Comparison of ENCODE assay signal across 17 cellular contexts in genomic region chr4:142194905-142195304, GRCh38.
"Had no signal": no experiment of that assay in that cellular context is flagged by ENCODE, and none has a peak within 500 bp of the region (broad histone marks: within the 10 kb centered on the region; RNA-seq: fewer than 3 reads in every experiment).

No MANE protein-coding gene starts in this region.

- H3K4me3 Mint-ChIP-seq: activated CD4-positive, alpha-beta T cell treated with anti-CD3 and anti-CD28 coated beads, Interleukin-2, amount 10 ng/mL, durations not matched to agents 7 days and 5 days; activated naive CD8-positive, alpha-beta T cell treated with anti-CD3 and anti-CD28 coated beads, Interleukin-2, amount 10 ng/mL, durations not matched to agents 7 days and 5 days; activated T-helper 1 cell treated with anti-CD3 and anti-CD28 coated beads, Interleukin-12 subunit alpha, Interleukin-12 subunit beta, Interleukin-2, Interleukin-4 antibody, amounts not matched to agents 30 ng/mL and 10 ng/mL and 1 ng/mL, durations not matched to agents 14 hours and 24 hours and 36 hours; naive thymus-derived CD4-positive, alpha-beta T cell; stimulated activated naive CD8-positive, alpha-beta T cell treated with anti-CD3 and anti-CD28 coated beads, Interleukin-15, amount 100 ng/mL, for 72 hours had no signal

- H3K27ac ChIP-seq: heart right ventricle, lower lobe of right lung, parathyroid adenoma had no signal

- H3K4me1 Mint-ChIP-seq: activated CD4-positive, alpha-beta T cell treated with anti-CD3 and anti-CD28 coated beads, Interleukin-2, amount 10 ng/mL, durations not matched to agents 7 days and 5 days; stimulated activated naive CD8-positive, alpha-beta T cell treated with anti-CD3 and anti-CD28 coated beads, Interleukin-15, amount 100 ng/mL, for 72 hours had no signal

- H3K79me2 ChIP-seq: parathyroid adenoma had no signal

- ATAC-seq: esophagus mucosa; heart right ventricle; left cardiac atrium; lower lobe of right lung; mucosa of descending colon; naive thymus-derived CD4-positive, alpha-beta T cell; stimulated activated naive CD8-positive, alpha-beta T cell treated with anti-CD3 and anti-CD28 coated beads, Interleukin-15, amount 100 ng/mL, for 72 hours had no signal

- H3K9me3 ChIP-seq: heart right ventricle, lower lobe of right lung, mucosa of descending colon, thoracic aorta had no signal

- H3K9ac ChIP-seq: parathyroid adenoma had no signal

- H3K4me3 ChIP-seq: heart right ventricle, lower lobe of right lung, mucosa of descending colon, thoracic aorta had no signal

- H3K36me3 ChIP-seq: lower lobe of right lung, thoracic aorta had no signal

- H3K27me3 ChIP-seq: heart right ventricle had no signal

- DNase-seq: activated CD4-positive, alpha-beta T cell treated with anti-CD3 and anti-CD28 coated beads, Interleukin-2, amount 10 ng/mL, durations not matched to agents 7 days and 5 days; activated CD8-positive, alpha-beta memory T cell treated with anti-CD3 and anti-CD28 coated beads for 24 hours; activated naive CD8-positive, alpha-beta T cell treated with anti-CD3 and anti-CD28 coated beads, Interleukin-2, amount 10 ng/mL, durations not matched to agents 7 days and 5 days; aorta; foreskin melanocyte; heart right ventricle; left cardiac atrium; lower lobe of right lung; mucosa of descending colon; naive thymus-derived CD4-positive, alpha-beta T cell; stimulated activated CD4-positive, alpha-beta T cell treated with anti-CD3 and anti-CD28 coated beads, Interleukin-1b, Interleukin-23, amount 100 ng/mL, for 48 hours; stimulated activated naive CD8-positive, alpha-beta T cell treated with anti-CD3 and anti-CD28 coated beads, Interleukin-15, amount 100 ng/mL, for 72 hours; SW 1271 had no signal

- H3K4me1 ChIP-seq: heart right ventricle, lower lobe of right lung, parathyroid adenoma had no signal

- H3K27me3 Mint-ChIP-seq: activated CD4-positive, alpha-beta T cell treated with anti-CD3 and anti-CD28 coated beads, Interleukin-2, amount 10 ng/mL, durations not matched to agents 7 days and 5 days; activated naive CD8-positive, alpha-beta T cell treated with anti-CD3 and anti-CD28 coated beads, Interleukin-2, amount 10 ng/mL, durations not matched to agents 7 days and 5 days; naive thymus-derived CD4-positive, alpha-beta T cell; stimulated activated naive CD8-positive, alpha-beta T cell treated with anti-CD3 and anti-CD28 coated beads, Interleukin-15, amount 100 ng/mL, for 72 hours had no signal

- H2AFZ ChIP-seq: parathyroid adenoma had no signal

- H3K27ac Mint-ChIP-seq: activated CD4-positive, alpha-beta T cell treated with anti-CD3 and anti-CD28 coated beads, Interleukin-2, amount 10 ng/mL, durations not matched to agents 7 days and 5 days; activated naive CD8-positive, alpha-beta T cell treated with anti-CD3 and anti-CD28 coated beads, Interleukin-2, amount 10 ng/mL, durations not matched to agents 7 days and 5 days; activated T-helper 1 cell treated with anti-CD3 and anti-CD28 coated beads, Interleukin-12 subunit alpha, Interleukin-12 subunit beta, Interleukin-2, Interleukin-4 antibody, amounts not matched to agents 30 ng/mL and 10 ng/mL and 1 ng/mL, durations not matched to agents 14 hours and 24 hours and 36 hours; stimulated activated naive CD8-positive, alpha-beta T cell treated with anti-CD3 and anti-CD28 coated beads, Interleukin-15, amount 100 ng/mL, for 72 hours had no signal

- H3K9me3 Mint-ChIP-seq: activated CD4-positive, alpha-beta T cell treated with anti-CD3 and anti-CD28 coated beads, Interleukin-2, amount 10 ng/mL, durations not matched to agents 7 days and 5 days; activated naive CD8-positive, alpha-beta T cell treated with anti-CD3 and anti-CD28 coated beads, Interleukin-2, amount 10 ng/mL, durations not matched to agents 7 days and 5 days; activated T-helper 1 cell treated with anti-CD3 and anti-CD28 coated beads, Interleukin-12 subunit alpha, Interleukin-12 subunit beta, Interleukin-2, Interleukin-4 antibody, amounts not matched to agents 30 ng/mL and 10 ng/mL and 1 ng/mL, durations not matched to agents 14 hours and 24 hours and 36 hours; stimulated activated naive CD8-positive, alpha-beta T cell treated with anti-CD3 and anti-CD28 coated beads, Interleukin-15, amount 100 ng/mL, for 72 hours had no signal
